Comparison of ENCODE assay signal across 1 cellular context in the genomic region with DNA sequence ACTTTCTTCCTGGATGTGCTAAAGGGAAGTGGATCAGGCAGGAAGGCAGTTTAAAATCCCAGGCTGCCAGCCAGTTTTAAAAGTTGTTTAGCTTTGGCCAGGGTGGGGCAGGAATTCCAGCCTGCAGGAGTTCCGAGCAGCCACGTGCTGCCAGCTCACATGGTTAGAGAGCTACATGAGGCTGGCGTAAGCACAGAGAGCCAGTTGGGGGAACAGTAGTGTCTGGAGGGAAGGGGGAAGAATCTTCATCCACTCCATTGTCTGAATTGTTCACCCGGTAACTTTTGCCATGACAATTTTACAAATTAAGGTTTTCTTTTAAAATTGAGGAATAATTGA.
TF ChIP-seq lines count a peak whose summit lies in the region.

No MANE protein-coding gene starts in this region.

TF ChIP-seq in PFSK-1, 5 proteins besides CTCF, POLR2A, EP300 and RAD21:
- TF ChIP-seq, protein P1, sequence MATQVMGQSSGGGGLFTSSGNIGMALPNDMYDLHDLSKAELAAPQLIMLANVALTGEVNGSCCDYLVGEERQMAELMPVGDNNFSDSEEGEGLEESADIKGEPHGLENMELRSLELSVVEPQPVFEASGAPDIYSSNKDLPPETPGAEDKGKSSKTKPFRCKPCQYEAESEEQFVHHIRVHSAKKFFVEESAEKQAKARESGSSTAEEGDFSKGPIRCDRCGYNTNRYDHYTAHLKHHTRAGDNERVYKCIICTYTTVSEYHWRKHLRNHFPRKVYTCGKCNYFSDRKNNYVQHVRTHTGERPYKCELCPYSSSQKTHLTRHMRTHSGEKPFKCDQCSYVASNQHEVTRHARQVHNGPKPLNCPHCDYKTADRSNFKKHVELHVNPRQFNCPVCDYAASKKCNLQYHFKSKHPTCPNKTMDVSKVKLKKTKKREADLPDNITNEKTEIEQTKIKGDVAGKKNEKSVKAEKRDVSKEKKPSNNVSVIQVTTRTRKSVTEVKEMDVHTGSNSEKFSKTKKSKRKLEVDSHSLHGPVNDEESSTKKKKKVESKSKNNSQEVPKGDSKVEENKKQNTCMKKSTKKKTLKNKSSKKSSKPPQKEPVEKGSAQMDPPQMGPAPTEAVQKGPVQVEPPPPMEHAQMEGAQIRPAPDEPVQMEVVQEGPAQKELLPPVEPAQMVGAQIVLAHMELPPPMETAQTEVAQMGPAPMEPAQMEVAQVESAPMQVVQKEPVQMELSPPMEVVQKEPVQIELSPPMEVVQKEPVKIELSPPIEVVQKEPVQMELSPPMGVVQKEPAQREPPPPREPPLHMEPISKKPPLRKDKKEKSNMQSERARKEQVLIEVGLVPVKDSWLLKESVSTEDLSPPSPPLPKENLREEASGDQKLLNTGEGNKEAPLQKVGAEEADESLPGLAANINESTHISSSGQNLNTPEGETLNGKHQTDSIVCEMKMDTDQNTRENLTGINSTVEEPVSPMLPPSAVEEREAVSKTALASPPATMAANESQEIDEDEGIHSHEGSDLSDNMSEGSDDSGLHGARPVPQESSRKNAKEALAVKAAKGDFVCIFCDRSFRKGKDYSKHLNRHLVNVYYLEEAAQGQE (IDR thresholded peaks at IDR 0.05; ENCODE audit: insufficient read depth in 1 of 2, low read depth in 2 of 2, low read length in 2 of 2), result peak in 1 of 2 experiments; percentile 58; a peak in 1 of 4 replicates
- TF ChIP-seq SIN3A (IDR thresholded peaks at IDR 0.05; ENCODE audit: borderline replicate concordance, insufficient read depth, low read length) (peak; percentile 95; the same call in 1 of the 2 replicates), POLR2AphosphoS5 (IDR thresholded peaks at IDR 0.05; ENCODE audit: low read depth, low read length) (no peak), FOXP2 (optimal IDR thresholded peaks at IDR 0.05; ENCODE audit: borderline replicate concordance, extremely low read depth, extremely low read length, insufficient read depth) (peak; percentile 57), TAF1 (IDR thresholded peaks at IDR 0.05; ENCODE audit: borderline replicate concordance, insufficient read depth, low read length) (peak; percentile 41; the same call in 1 of the 2 replicates)
